19 cellular contexts compared by ENCODE assay signal in genomic region chrX:1477801-1478458, GRCh38. TPM values are rescaled to one million over a fixed set of nuclear protein-coding genes. Genes with fewer than 3 reads are reported as not detected.
DNase-seq lines count a peak whose midpoint lies in the region; ATAC-seq and TF ChIP-seq lines count a peak whose summit lies in the region.
"Had no signal": no experiment of that assay in that cellular context is flagged by ENCODE, and none has a peak within 500 bp of the region (broad histone marks: within the 10 kb centered on the region; RNA-seq: fewer than 3 reads in every experiment).

No MANE protein-coding gene starts in this region.

- BruUV-seq in OCI-LY7 (replicated peaks; lab: Mats Ljungman, UMichigan), result no TSS peak

- POLR2A ChIA-PET in activated CD4-positive, alpha-beta T cell treated with anti-CD3 and anti-CD28 coated beads for 36 hours (lab: Charles Lee), result no interaction called here
- POLR2A ChIA-PET in OCI-LY7 (lab: Charles Lee), result no interaction called here

- H3K4me2 ChIP-seq in OCI-LY7 (ENCODE audit: low read length), result peak overlapping the region; percentile 85
- H3K4me2 ChIP-seq: A549, hepatocyte, neural progenitor cell had no signal

- no peaks in the 10 kb centered on the region for H3K9me2 ChIP-seq in OCI-LY7 (ENCODE audit: insufficient read depth, low read length)

- H3K4me3 Mint-ChIP-seq in activated CD4-positive, alpha-beta T cell treated with anti-CD3 and anti-CD28 coated beads for 36 hours, result no peak overlapping the region
- H3K4me3 Mint-ChIP-seq in activated naive CD8-positive, alpha-beta T cell treated with anti-CD3 and anti-CD28 coated beads for 36 hours, result no peak overlapping the region
- H3K4me3 Mint-ChIP-seq: neural progenitor cell had no signal

- peaks cover 76% of the 10 kb centered on the region for H3K36me3 ChIP-seq in OCI-LY7 (ENCODE audit: insufficient read depth, low read length)
- peaks cover 0 to 6% (median 0%) of the 10 kb centered on the region in 6 donors for H3K36me3 ChIP-seq in spleen
- no peaks in the 10 kb centered on the region for H3K36me3 ChIP-seq in testis (ENCODE audit: low read depth, missing control alignments)
- H3K36me3 ChIP-seq: cardiac muscle cell, left ventricle myocardium inferior, neural progenitor cell, upper lobe of right lung had no signal

- no peaks in the 10 kb centered on the region for H3K27me3 ChIP-seq in spleen (replicated peaks in 1 of 7)
- H3K27me3 ChIP-seq in testis, result no peaks in the 10 kb centered on the region
- H3K27me3 ChIP-seq: cardiac muscle cell, hepatocyte, neural progenitor cell, upper lobe of right lung had no signal

- WGBS in spleen, 5 donors, result 64 to 84% (median 75%) methylated on average over 8 of the region's 8 CpGs
- 68 to 77% methylated on average over 8 of the region's 8 CpGs for WGBS in testis, 2 donors

- H3K9me3 ChIP-seq in OCI-LY7 (ENCODE audit: low read length), result no peaks in the 10 kb centered on the region
- peaks cover 0 to 13% (median 10%) of the 10 kb centered on the region in 8 donors for H3K9me3 ChIP-seq in spleen
- H3K9me3 ChIP-seq in testis, result no peaks in the 10 kb centered on the region
- H3K9me3 ChIP-seq: A549, upper lobe of right lung had no signal

- no peaks in the 10 kb centered on the region for H3K27me3 Mint-ChIP-seq in activated CD4-positive, alpha-beta T cell treated with anti-CD3 and anti-CD28 coated beads for 36 hours
- no peaks in the 10 kb centered on the region for H3K27me3 Mint-ChIP-seq in activated naive CD8-positive, alpha-beta T cell treated with anti-CD3 and anti-CD28 coated beads for 36 hours

- H3K27ac ChIP-seq in OCI-LY7 (ENCODE audit: low read depth, low read length, poor library complexity, severe bottlenecking) (peak overlapping the region; percentile 100), spleen (peak overlapping the region in 1 of 8 donors; percentile 8), testis (no peak overlapping the region)
- H3K27ac ChIP-seq: A549, cardiac muscle cell, hepatocyte, left ventricle myocardium inferior, neural progenitor cell, skin epidermis, upper lobe of right lung had no signal

- H2AFZ ChIP-seq in OCI-LY7 (ENCODE audit: low read length), result no peak overlapping the region
- H2AFZ ChIP-seq: hepatocyte, neural progenitor cell had no signal

- H3K4me1 Mint-ChIP-seq in activated CD4-positive, alpha-beta T cell treated with anti-CD3 and anti-CD28 coated beads for 36 hours, result peaks cover 65% of the 10 kb centered on the region
- H3K4me1 Mint-ChIP-seq in activated naive CD8-positive, alpha-beta T cell treated with anti-CD3 and anti-CD28 coated beads for 36 hours, result peaks cover 48% of the 10 kb centered on the region

- intact Hi-C loops in activated CD4-positive, alpha-beta T cell treated with anti-CD3 and anti-CD28 coated beads for 36 hours (cut with DNase I, micrococcal nuclease), result no loop called here
- intact Hi-C loops in OCI-LY7 (cut with micrococcal nuclease; ENCODE audit: unreplicated experiment) (no loop called here), spleen (cut with DNase I; ENCODE audit: low total_unique reads) (no loop called here), testis (cut with DNase I; ENCODE audit: low total_unique reads) (no loop called here)

- no peak for TF ChIP-seq POLR2A in spleen (IDR thresholded peaks at IDR 0.05)
- no peak for TF ChIP-seq POLR2A in testis (IDR thresholded peaks at IDR 0.05)

- peaks cover 61% of the 10 kb centered on the region for H3K4me1 ChIP-seq in OCI-LY7 (ENCODE audit: insufficient read depth, low read length, poor library complexity, severe bottlenecking)
- H3K4me1 ChIP-seq in spleen, result peaks cover 5 to 57% (median 25%) of the 10 kb centered on the region in 6 donors
- H3K4me1 ChIP-seq in testis, result no peaks in the 10 kb centered on the region
- H3K4me1 ChIP-seq: neural progenitor cell had no signal

- peak overlapping the region; percentile 75 for H3K27ac Mint-ChIP-seq in activated CD4-positive, alpha-beta T cell treated with anti-CD3 and anti-CD28 coated beads for 36 hours
- peak overlapping the region; percentile 40 for H3K27ac Mint-ChIP-seq in activated naive CD8-positive, alpha-beta T cell treated with anti-CD3 and anti-CD28 coated beads for 36 hours
- H3K27ac Mint-ChIP-seq: neural progenitor cell had no signal

- no peak for DNase-seq in activated CD4-positive, alpha-beta T cell treated with anti-CD3 and anti-CD28 coated beads for 36 hours
- DNase-seq in activated CD4-positive, alpha-beta T cell treated with anti-CD3 and anti-CD28 coated beads for 1 hour, result no peak
- no peak for DNase-seq in OCI-LY7 (ENCODE audit: low spot score)
- DNase-seq in activated naive CD8-positive, alpha-beta T cell treated with anti-CD3 and anti-CD28 coated beads for 36 hours, result no peak
- peak; percentile 62 for DNase-seq in spleen
- DNase-seq in SKM-1 (lab: John Stamatoyannopoulos, UW; ENCODE audit: unreplicated experiment), result no peak
- no peak for DNase-seq in testis
- no peak for DNase-seq in UCSD-AML1 (lab: John Stamatoyannopoulos, UW; ENCODE audit: unreplicated experiment)
- DNase-seq: DMS153, left ventricle myocardium inferior, NCI-H1048, NCI-H2227 treated with DMSO at 0.1 percent for 48 hours, T1000, upper lobe of right lung had no signal

- CTCF ChIA-PET in activated CD4-positive, alpha-beta T cell treated with anti-CD3 and anti-CD28 coated beads for 36 hours (lab: Charles Lee), result no interaction called here
- CTCF ChIA-PET in OCI-LY7 (lab: Charles Lee; ENCODE audit: unreplicated experiment), result no interaction called here

- TF ChIP-seq CTCF in OCI-LY7 (conservative IDR thresholded peaks at IDR 0.05; ENCODE audit: low read length) (no peak), spleen (IDR thresholded peaks at IDR 0.05 in 8 of 11, conservative IDR thresholded peaks at IDR 0.05 in 3 of 11) (no peak), testis (IDR thresholded peaks at IDR 0.05) (no peak)

- no peak overlapping the region for H3K4me3 ChIP-seq in OCI-LY7 (ENCODE audit: low read depth, low read length, poor library complexity, severe bottlenecking)
- no peak overlapping the region for H3K4me3 ChIP-seq in spleen
- H3K4me3 ChIP-seq in testis, result no peak overlapping the region
- H3K4me3 ChIP-seq: A549, cardiac muscle cell, hepatocyte, left ventricle myocardium inferior, neural progenitor cell, skin epidermis, upper lobe of right lung had no signal

- peaks cover 55% of the 10 kb centered on the region for H3K79me2 ChIP-seq in OCI-LY7 (ENCODE audit: insufficient read depth, low read depth, low read length)
- H3K79me2 ChIP-seq: hepatocyte had no signal

- H3K9me3 Mint-ChIP-seq in activated CD4-positive, alpha-beta T cell treated with anti-CD3 and anti-CD28 coated beads for 36 hours (ENCODE audit: low read depth), result peaks cover 26% of the 10 kb centered on the region
- peaks cover 32% of the 10 kb centered on the region for H3K9me3 Mint-ChIP-seq in activated naive CD8-positive, alpha-beta T cell treated with anti-CD3 and anti-CD28 coated beads for 36 hours

- H3K36me3 Mint-ChIP-seq in activated CD4-positive, alpha-beta T cell treated with anti-CD3 and anti-CD28 coated beads for 36 hours (ENCODE audit: low read depth), result peaks cover 42% of the 10 kb centered on the region
- H3K36me3 Mint-ChIP-seq in activated naive CD8-positive, alpha-beta T cell treated with anti-CD3 and anti-CD28 coated beads for 36 hours, result peaks cover 52% of the 10 kb centered on the region
- H3K36me3 Mint-ChIP-seq: neural progenitor cell had no signal

- no peak for ATAC-seq in activated CD4-positive, alpha-beta T cell treated with anti-CD3 and anti-CD28 coated beads for 36 hours
- ATAC-seq: A549, upper lobe of right lung had no signal

- H4K20me1 ChIP-seq in OCI-LY7 (ENCODE audit: insufficient read depth, low read length), result no peaks in the 10 kb centered on the region

RNA-seq across cellular contexts. Expression of gene ASMTL, which starts 25.2 kb away (rescaled TPM):
- total RNA-seq in activated CD4-positive, alpha-beta T cell treated with anti-CD3 and anti-CD28 coated beads for 36 hours, result 10 to 100 TPM; 33.9 to 38.3 TPM
- total RNA-seq in OCI-LY7 (2014; rRNA removed; shearing (Covaris generic)), result 17.2 and 17.6 TPM in 2 replicates
- total RNA-seq in OCI-LY7 (2022), result 32.8 and 37.0 TPM in 2 replicates
- total RNA-seq in activated naive CD8-positive, alpha-beta T cell treated with anti-CD3 and anti-CD28 coated beads for 36 hours, result 10 to 100 TPM; 29.4 to 30.5 TPM
- total RNA-seq in spleen, result 10 to 100 TPM; 21.3 to 35.5 (median 27.9) TPM
- polyA plus RNA-seq in spleen, result 10 to 100 TPM; 25.0 to 28.8 (median 26.6) TPM
- total RNA-seq in testis, result 10 to 100 TPM; 31.0 to 41.2 TPM
- polyA plus RNA-seq in testis (ENCODE audit: insufficient read depth, low read depth, low replicate concordance), result 27.0 TPM

RNA-seq across cellular contexts. Expression of gene P2RY8, which starts 59.1 kb away (rescaled TPM):
- total RNA-seq in activated CD4-positive, alpha-beta T cell treated with anti-CD3 and anti-CD28 coated beads for 36 hours, result 10 to 100 TPM; 19.8 to 21.2 TPM
- total RNA-seq in OCI-LY7 (2014; rRNA removed; shearing (Covaris generic)), result 88.3 and 110 TPM in 2 replicates
- total RNA-seq in OCI-LY7 (2022), result 122 and 149 TPM in 2 replicates
- 10 to 100 TPM; 12.5 to 13.3 TPM for total RNA-seq in activated naive CD8-positive, alpha-beta T cell treated with anti-CD3 and anti-CD28 coated beads for 36 hours
- 10 to 100 TPM; 19.5 to 32.2 (median 30.0) TPM for total RNA-seq in spleen
- 10 to 100 TPM in 1 of 3 donors, 1 to 10 TPM in 2; 8.1 to 15.5 (median 8.5) TPM for polyA plus RNA-seq in spleen
- total RNA-seq in testis, result under 1 TPM; 0.24 to 0.50 TPM
- polyA plus RNA-seq in testis (ENCODE audit: insufficient read depth, low read depth, low replicate concordance), result 1.1 TPM
- total RNA-seq: cardiac muscle cell had no signal
- polyA plus RNA-seq: A549, cardiac muscle cell had no signal

Comparison
In these comparisons a context has a peak if more than half of its experiments do, and no peak if none do; other contexts are left out.
1. RNA of gene P2RY8, which starts 59.1 kb away (total RNA-seq): 88.3 to 149 TPM in OCI-LY7, 19.5 to 32.2 TPM in spleen, 19.8 to 21.2 TPM in activated CD4-positive, alpha-beta T cell treated with anti-CD3 and anti-CD28 coated beads for 36 hours and 12.5 to 13.3 TPM in activated naive CD8-positive, alpha-beta T cell treated with anti-CD3 and anti-CD28 coated beads for 36 hours; 0.24 to 0.50 TPM in testis; every median in the first group is over 4 times any median in the second.